Comparison of ENCODE assay signal across 6 cellular contexts in the genomic region with DNA sequence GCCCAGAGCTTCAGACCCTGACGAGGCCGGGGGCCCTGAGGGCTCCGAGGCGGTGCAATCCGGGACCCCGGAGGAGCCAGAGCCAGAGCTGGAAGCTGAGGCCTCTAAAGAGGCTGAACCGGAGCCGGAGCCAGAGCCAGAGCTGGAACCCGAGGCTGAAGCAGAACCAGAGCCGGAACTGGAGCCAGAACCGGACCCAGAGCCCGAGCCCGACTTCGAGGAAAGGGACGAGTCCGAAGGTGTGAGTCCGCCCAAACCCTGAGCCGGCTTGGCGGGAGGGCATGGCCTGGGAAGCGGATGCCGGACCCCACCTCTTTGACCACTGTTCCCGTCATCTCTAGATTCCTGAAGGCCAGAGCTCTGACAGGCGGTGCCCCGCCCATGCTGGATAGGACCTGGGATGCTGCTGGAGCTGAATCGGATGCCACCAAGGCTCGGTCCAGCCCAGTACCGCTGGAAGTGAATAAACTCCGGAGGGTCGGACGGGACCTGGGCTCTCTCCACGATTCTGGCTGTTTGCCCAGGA. TPM values are rescaled to one million over a fixed set of nuclear protein-coding genes. Genes with fewer than 3 reads are reported as not detected.
DNase-seq lines count a peak whose midpoint lies in the region; ATAC-seq, FAIRE-seq and TF ChIP-seq lines count a peak whose summit lies in the region.

No MANE protein-coding gene starts in this region.

- peak overlapping the region; percentile 63; the same call in 1 of the 2 replicates for H2AFZ ChIP-seq in GM12878 (ENCODE audit: control insufficient read depth, low read depth, low read length)

- H3K4me1 Mint-ChIP-seq in nephron progenitor cell = peaks cover 42% of the 10 kb centered on the region

- H3K27me3 ChIP-seq in GM12878 (replicated peaks in 1 of 2; ENCODE audit: control insufficient read depth in 2 of 2, insufficient read depth in 2 of 2, low read length in 1 of 2) = no peaks in the 10 kb centered on the region

- no peak overlapping the region for H3K27ac Mint-ChIP-seq in nephron progenitor cell

- TF ChIP-seq RAD21 in GM12878 (IDR thresholded peaks at IDR 0.05; ENCODE audit: insufficient read depth, low read depth, low read length) = no peak

- CTCF ChIA-PET in GM12878 (lab: Yijun Ruan, JAX) = interaction anchor here (0.8 to 5.3 kb wide), 11 partner anchors 11 to 223 kb away, joined by 3 to 36 read pairs (median 3); a partner anchor contains a TSS

- no peak for FAIRE-seq in GM12878 (lab: Jason Lieb, UNC)

- peak overlapping the region; percentile 99 for H3K4me2 ChIP-seq in GM12878 (ENCODE audit: control insufficient read depth, insufficient read depth)

- peak overlapping the region; percentile 30 for H3K4me3 Mint-ChIP-seq in nephron progenitor cell

- peaks cover 21% of the 10 kb centered on the region for H3K36me3 Mint-ChIP-seq in nephron progenitor cell (ENCODE audit: low read depth)

- POLR2A ChIA-PET in GM12878 (lab: Charles Lee) = interaction anchor here (1.0 to 10.9 kb wide), 6 partner anchors 8 to 75 kb away, joined by 3 to 137 read pairs (median 4); a partner anchor contains a TSS

- SMC1A ChIA-PET in GM12878 (lab: Charles Lee; ENCODE audit: uncharacterized antibody, unreplicated experiment) = interaction anchor here (1.3 to 2.4 kb wide), 4 partner anchors 11 to 157 kb away, joined by 4 to 9 read pairs (median 6); no protein-coding TSS in a partner anchor

- no peaks in the 10 kb centered on the region for H3K9me3 Mint-ChIP-seq in nephron progenitor cell

- TF ChIP-seq EP300 in GM12878 (IDR thresholded peaks at IDR 0.05; ENCODE audit: borderline replicate concordance in 1 of 2, control insufficient read depth in 1 of 2, low read depth in 2 of 2, low read length in 2 of 2) = no peak

- H3K36me3 ChIP-seq in GM12878 (ENCODE audit: control insufficient read depth in 2 of 2, insufficient read depth in 2 of 2, low read length in 1 of 2) = no peaks in the 10 kb centered on the region

- in situ Hi-C loops in GM12878 (cut with MboI) = no loop called here

- no peak overlapping the region for H3K9ac ChIP-seq in GM12878 (ENCODE audit: control insufficient read depth, insufficient read depth, low read length)

- intact Hi-C loops in GM12878 (cut with micrococcal nuclease; ENCODE audit: unreplicated experiment) = no loop called here

- no peak for TF ChIP-seq POLR2A in GM12878 (IDR thresholded peaks at IDR 0.05; ENCODE audit: low read depth, low read length)

- H3K9me3 ChIP-seq in GM12878 (replicated peaks; ENCODE audit: control insufficient read depth, insufficient read depth, low read length) = no peaks in the 10 kb centered on the region

- BruUV-seq in GM12878 (replicated peaks; lab: Mats Ljungman, UMichigan) = no TSS peak

- DNase-seq in GM12865 (ENCODE audit: low read depth) = no peak
- DNase-seq in GM12878 (ENCODE audit: low read depth, low spot score) = no peak
- no peak for DNase-seq in nephron progenitor cell
- no peak for DNase-seq in NCI-H345 (lab: John Stamatoyannopoulos, UW)
- DNase-seq in AG08395 (ENCODE audit: low spot score) = no peak
- no peak for DNase-seq in NOMO-1 treated with dmso at 0.1 percent for 144 hours (lab: John Stamatoyannopoulos, UW; ENCODE audit: unreplicated experiment)

- TF ChIP-seq CTCF in GM12865 (IDR thresholded peaks at IDR 0.05; ENCODE audit: insufficient read depth, low read depth, low read length, missing control alignments) (no peak), GM12878 (IDR thresholded peaks at IDR 0.05 in 2 of 3, conservative IDR thresholded peaks at IDR 0.05 in 1 of 3; ENCODE audit: control insufficient read depth in 2 of 3, extremely low read depth in 1 of 3, insufficient read depth in 1 of 3, low read depth in 3 of 3, low read length in 3 of 3) (no peak), nephron progenitor cell (IDR thresholded peaks at IDR 0.05) (no peak)

- 52% methylated on average over 31 of the region's 31 CpGs for WGBS in GM12878 (ENCODE audit: insufficient coverage, insufficient replicate concordance, low lambda C conversion rate, missing lambda C conversion rate)

- H3K27ac ChIP-seq in GM12878 (ENCODE audit: control insufficient read depth, insufficient read depth) = no peak overlapping the region

- no peak for ATAC-seq in GM12878

- peaks cover 88% of the 10 kb centered on the region for H3K27me3 Mint-ChIP-seq in nephron progenitor cell (ENCODE audit: low read depth, poor library complexity)

- RAD21 ChIA-PET in GM12878 (lab: Charles Lee; ENCODE audit: unreplicated experiment) = interaction anchor here (1.1 to 2.7 kb wide), 6 partner anchors 11 to 157 kb away, joined by 4 to 8 read pairs (median 6); a partner anchor contains a TSS

- H3K4me3 ChIP-seq in GM12865 (ENCODE audit: low read depth, low read length) = 0 out of 2 replicates have a peak overlapping the region, but pooled peaks have one; percentile 53
- H3K4me3 ChIP-seq in GM12878 = peak overlapping the region; percentile 55; the same call in 1 of the 2 replicates

- H3K79me2 ChIP-seq in GM12878 (ENCODE audit: control insufficient read depth, insufficient read depth, low read length) = no peaks in the 10 kb centered on the region

- peaks cover 38% of the 10 kb centered on the region for H3K4me1 ChIP-seq in GM12878 (ENCODE audit: control insufficient read depth, insufficient read depth, low read length)

- no peaks in the 10 kb centered on the region; the same call in 1 of the 2 replicates for H4K20me1 ChIP-seq in GM12878 (ENCODE audit: control insufficient read depth, insufficient read depth)

RNA-seq across cellular contexts. Expression of a gene that starts 4.4 kb away (rescaled TPM):
- 59.6 and 65.7 TPM in 2 replicates for total RNA-seq in GM12878 (2013; cell fraction: nucleolus; rRNA removed)
- total RNA-seq in GM12878 (2014; rRNA removed) = 4.3 and 4.5 TPM in 2 replicates
- total RNA-seq in GM12878 (2014; rRNA removed; fragmentation: Illumina TruSeq; extraction: Trizol) = 1.5 and 2.3 TPM in 2 replicates
- 5.0 and 5.3 TPM in 2 replicates for total RNA-seq in GM12878 (2021)
- 7.8 TPM for polyA plus RNA-seq in GM12878 (2011; ENCODE audit: low read depth)
- polyA plus RNA-seq in GM12878 (2011; rRNA removed) = 18.4 and 19.5 TPM in 2 replicates
- 12.9 and 13.1 TPM in 2 replicates for polyA plus RNA-seq in GM12878 (2011; cell fraction: cytosol; rRNA removed)
- polyA plus RNA-seq in GM12878 (2011; cell fraction: nucleus; rRNA removed) = 47.9 and 53.2 TPM in 2 replicates
- polyA plus RNA-seq in GM12878 (2012) = 21.1 and 24.3 TPM in 2 replicates
- 3.0 and 4.2 TPM in 2 replicates for polyA plus RNA-seq in GM12878 (2014; fragmentation: Illumina TruSeq; extraction: Trizol)
- under 1 TPM; 0.31 to 0.44 TPM for polyA plus RNA-seq in GM12878 (2014; fragmentation: Nextera tagmentation; extraction: Ambion mirVana)
- polyA plus RNA-seq in GM12878 (2014; rRNA removed) = 4.8 and 5.8 TPM in 2 replicates
- 1 to 10 TPM; 1.6 to 2.4 TPM for polyA plus RNA-seq in GM12878 (2016; fragmentation: Nextera tagmentation; extraction: Ambion mirVana)
- polyA minus RNA-seq in GM12878 (2011; rRNA and poly(A)+ RNA removed) = 9.1 and 9.5 TPM in 2 replicates
- 1.2 TPM in 1 of 2 replicates, not detected in the other for polyA minus RNA-seq in GM12878 (2011; cell fraction: cytosol; rRNA and poly(A)+ RNA removed)
- polyA minus RNA-seq in GM12878 (2011; cell fraction: nucleus; rRNA and poly(A)+ RNA removed) = 5.7 and 8.5 TPM in 2 replicates

RNA-seq across cellular contexts. Expression of a gene that starts 9.0 kb away (rescaled TPM):
- total RNA-seq in GM12878 (2013; cell fraction: nucleolus; rRNA removed) = 43.8 and 52.6 TPM in 2 replicates
- 11.3 and 11.6 TPM in 2 replicates for total RNA-seq in GM12878 (2014; rRNA removed)
- total RNA-seq in GM12878 (2014; rRNA removed; fragmentation: Illumina TruSeq; extraction: Trizol) = 7.0 and 7.8 TPM in 2 replicates
- total RNA-seq in GM12878 (2021) = 18.3 and 18.8 TPM in 2 replicates
- polyA plus RNA-seq in GM12878 (2011; ENCODE audit: low read depth) = 9.8 TPM
- polyA plus RNA-seq in GM12878 (2011; rRNA removed) = 15.5 and 20.1 TPM in 2 replicates
- polyA plus RNA-seq in GM12878 (2011; cell fraction: cytosol; rRNA removed) = 28.8 and 36.3 TPM in 2 replicates
- polyA plus RNA-seq in GM12878 (2011; cell fraction: nucleus; rRNA removed) = 244 and 246 TPM in 2 replicates
- polyA plus RNA-seq in GM12878 (2012) = 22.5 and 23.5 TPM in 2 replicates
- polyA plus RNA-seq in GM12878 (2014; fragmentation: Illumina TruSeq; extraction: Trizol) = 7.2 and 9.5 TPM in 2 replicates
- polyA plus RNA-seq in GM12878 (2014; fragmentation: Nextera tagmentation; extraction: Ambion mirVana) = 1 to 10 TPM; 2.8 to 6.6 TPM
- polyA plus RNA-seq in GM12878 (2014; rRNA removed) = 25.8 and 28.9 TPM in 2 replicates
- polyA plus RNA-seq in GM12878 (2016; fragmentation: Nextera tagmentation; extraction: Ambion mirVana) = 1 to 10 TPM; 5.6 to 7.6 TPM
- 9.6 and 23.4 TPM in 2 replicates for polyA minus RNA-seq in GM12878 (2011; rRNA and poly(A)+ RNA removed)
- polyA minus RNA-seq in GM12878 (2011; cell fraction: cytosol; rRNA and poly(A)+ RNA removed) = 5.3 and 10.4 TPM in 2 replicates
- polyA minus RNA-seq in GM12878 (2011; cell fraction: nucleus; rRNA and poly(A)+ RNA removed) = 33.2 and 41.7 TPM in 2 replicates

RNA-seq across cellular contexts. Expression of a gene that starts 10.2 kb away (rescaled TPM):
- total RNA-seq in GM12878 (2013; cell fraction: nucleolus; rRNA removed) = 141 and 182 TPM in 2 replicates
- total RNA-seq in GM12878 (2014; rRNA removed) (2.6 and 2.9 TPM in 2 replicates), GM12878 (2014; rRNA removed; fragmentation: Illumina TruSeq; extraction: Trizol) (1.2 and 1.4 TPM in 2 replicates), GM12878 (2021) (5.0 and 5.5 TPM in 2 replicates)
- 33.8 TPM for polyA plus RNA-seq in GM12878 (2011; ENCODE audit: low read depth)
- polyA plus RNA-seq in GM12878 (2011; rRNA removed) (6.9 and 9.9 TPM in 2 replicates), GM12878 (2014; fragmentation: Illumina TruSeq; extraction: Trizol) (1.5 and 3.0 TPM in 2 replicates), GM12878 (2014; fragmentation: Nextera tagmentation; extraction: Ambion mirVana) (under 1 TPM in 1 of 2 experiments, not detected in 1; 0.31 TPM), GM12878 (2014; rRNA removed) (7.7 TPM in 2 replicates), GM12878 (2016; fragmentation: Nextera tagmentation; extraction: Ambion mirVana) (1 to 10 TPM in 1 of 2 experiments, under 1 TPM in 1; 0.73 to 1.3 TPM)
- polyA plus RNA-seq in GM12878 (2011; cell fraction: cytosol; rRNA removed) = 10.1 and 12.3 TPM in 2 replicates
- 221 and 281 TPM in 2 replicates for polyA plus RNA-seq in GM12878 (2011; cell fraction: nucleus; rRNA removed)
- polyA plus RNA-seq in GM12878 (2012) = 26.3 and 26.8 TPM in 2 replicates
- 3.4 and 4.7 TPM in 2 replicates for polyA minus RNA-seq in GM12878 (2011; rRNA and poly(A)+ RNA removed)
- 2.2 TPM in 1 of 2 replicates, not detected in the other for polyA minus RNA-seq in GM12878 (2011; cell fraction: cytosol; rRNA and poly(A)+ RNA removed)
- polyA minus RNA-seq in GM12878 (2011; cell fraction: nucleus; rRNA and poly(A)+ RNA removed) = 16.9 and 19.1 TPM in 2 replicates

RNA-seq across cellular contexts. Expression of a gene that starts 15.0 kb away (rescaled TPM):
- 112 and 144 TPM in 2 replicates for total RNA-seq in GM12878 (2013; cell fraction: nucleolus; rRNA removed)
- total RNA-seq in GM12878 (2014; rRNA removed) (7.6 and 8.3 TPM in 2 replicates), GM12878 (2014; rRNA removed; fragmentation: Illumina TruSeq; extraction: Trizol) (2.0 and 2.1 TPM in 2 replicates), GM12878 (2021) (7.5 and 7.7 TPM in 2 replicates)
- 1.0 TPM for polyA plus RNA-seq in GM12878 (2011; ENCODE audit: low read depth)
- polyA plus RNA-seq in GM12878 (2011; rRNA removed) (7.6 TPM in 2 replicates), GM12878 (2014; fragmentation: Illumina TruSeq; extraction: Trizol) (1.4 and 1.7 TPM in 2 replicates), GM12878 (2014; fragmentation: Nextera tagmentation; extraction: Ambion mirVana) (not detected), GM12878 (2014; rRNA removed) (10.4 and 14.7 TPM in 2 replicates), GM12878 (2016; fragmentation: Nextera tagmentation; extraction: Ambion mirVana) (1 to 10 TPM; 5.6 to 6.4 TPM)
- polyA plus RNA-seq in GM12878 (2011; cell fraction: cytosol; rRNA removed) = 8.8 and 16.8 TPM in 2 replicates
- 140 and 156 TPM in 2 replicates for polyA plus RNA-seq in GM12878 (2011; cell fraction: nucleus; rRNA removed)
- polyA plus RNA-seq in GM12878 (2012) = 9.6 and 14.4 TPM in 2 replicates
- 3.4 and 7.4 TPM in 2 replicates for polyA minus RNA-seq in GM12878 (2011; rRNA and poly(A)+ RNA removed)
- polyA minus RNA-seq in GM12878 (2011; cell fraction: cytosol; rRNA and poly(A)+ RNA removed) = 2.3 and 5.1 TPM in 2 replicates
- polyA minus RNA-seq in GM12878 (2011; cell fraction: nucleus; rRNA and poly(A)+ RNA removed) = 17.2 and 22.7 TPM in 2 replicates

RNA-seq across cellular contexts. Expression of a gene that starts 15.1 kb away (rescaled TPM):
- 17.8 and 21.6 TPM in 2 replicates for total RNA-seq in GM12878 (2013; cell fraction: nucleolus; rRNA removed)
- 20.8 and 21.0 TPM in 2 replicates for total RNA-seq in GM12878 (2014; rRNA removed)
- 5.3 and 5.6 TPM in 2 replicates for total RNA-seq in GM12878 (2014; rRNA removed; fragmentation: Illumina TruSeq; extraction: Trizol)
- 20.7 and 22.8 TPM in 2 replicates for total RNA-seq in GM12878 (2021)
- 6.3 TPM for polyA plus RNA-seq in GM12878 (2011; ENCODE audit: low read depth)
- polyA plus RNA-seq in GM12878 (2011; rRNA removed) = 10.1 and 19.4 TPM in 2 replicates
- 26.6 and 38.9 TPM in 2 replicates for polyA plus RNA-seq in GM12878 (2011; cell fraction: cytosol; rRNA removed)
- 53.2 and 59.8 TPM in 2 replicates for polyA plus RNA-seq in GM12878 (2011; cell fraction: nucleus; rRNA removed)
- polyA plus RNA-seq in GM12878 (2012) = 28.2 and 31.1 TPM in 2 replicates
- polyA plus RNA-seq in GM12878 (2014; fragmentation: Illumina TruSeq; extraction: Trizol) = 3.6 and 4.5 TPM in 2 replicates
- polyA plus RNA-seq in GM12878 (2014; fragmentation: Nextera tagmentation; extraction: Ambion mirVana) = 1 to 10 TPM; 1.7 to 3.5 TPM
- 23.1 and 23.5 TPM in 2 replicates for polyA plus RNA-seq in GM12878 (2014; rRNA removed)
- 10 to 100 TPM; 18.5 to 20.9 TPM for polyA plus RNA-seq in GM12878 (2016; fragmentation: Nextera tagmentation; extraction: Ambion mirVana)
- 4.1 and 10.8 TPM in 2 replicates for polyA minus RNA-seq in GM12878 (2011; rRNA and poly(A)+ RNA removed)
- polyA minus RNA-seq in GM12878 (2011; cell fraction: cytosol; rRNA and poly(A)+ RNA removed) = 7.2 and 7.5 TPM in 2 replicates
- polyA minus RNA-seq in GM12878 (2011; cell fraction: nucleus; rRNA and poly(A)+ RNA removed) = 9.7 and 12.8 TPM in 2 replicates
